Comparison of ENCODE assay signal across 19 cellular contexts in genomic region chr6:63525186-63525878, GRCh38. TPM values are rescaled to one million over a fixed set of nuclear protein-coding genes. Genes with fewer than 3 reads are reported as not detected.
A peak's percentile ranks its signal among the peaks of the same experiment; 100 is the strongest.
DNase-seq lines count a peak whose midpoint lies in the region; ATAC-seq and TF ChIP-seq lines count a peak whose summit lies in the region.
"Had no signal": no experiment of that assay in that cellular context is flagged by ENCODE, and none has a peak within 500 bp of the region (broad histone marks: within the 10 kb centered on the region; RNA-seq: fewer than 3 reads in every experiment).

No MANE protein-coding gene starts in this region.

- no peak for TF ChIP-seq CTCF in progenitor cell of endocrine pancreas (IDR thresholded peaks at IDR 0.05; ENCODE audit: unreplicated experiment)
- no peak for TF ChIP-seq CTCF in CD4-positive, alpha-beta T cell (IDR thresholded peaks at IDR 0.05)

- no peak overlapping the region for H3K4me3 Mint-ChIP-seq in activated CD4-positive, alpha-beta memory T cell treated with anti-CD3 and anti-CD28 coated beads, Interleukin-2, amount 10 ng/mL, durations not matched to agents 7 days and 5 days
- H3K4me3 Mint-ChIP-seq in activated CD4-positive, alpha-beta memory T cell treated with anti-CD3 and anti-CD28 coated beads for 36 hours = no peak overlapping the region
- no peak overlapping the region for H3K4me3 Mint-ChIP-seq in T-helper 17 cell
- no peak overlapping the region for H3K4me3 Mint-ChIP-seq in progenitor cell of endocrine pancreas (ENCODE audit: low read depth)
- no peak overlapping the region for H3K4me3 Mint-ChIP-seq in CD4-positive, alpha-beta T cell
- H3K4me3 Mint-ChIP-seq: activated naive CD4-positive, alpha-beta T cell treated with anti-CD3 and anti-CD28 coated beads for 36 hours; CD4-positive, CD25-positive, alpha-beta regulatory T cell; naive thymus-derived CD4-positive, alpha-beta T cell had no signal

- no peaks in the 10 kb centered on the region for H3K79me1 ChIP-seq in mesenchymal stem cell (replicated peaks; ENCODE audit: low read length, poor library complexity, severe bottlenecking)

- no peak overlapping the region for H3K27ac ChIP-seq in mesenchymal stem cell (ENCODE audit: low read length, poor library complexity, severe bottlenecking)
- H3K27ac ChIP-seq in CD4-positive, alpha-beta T cell (ENCODE audit: low read depth, low read length) = no peak overlapping the region
- H3K27ac ChIP-seq: coronary artery, gastrocnemius medialis had no signal

- H3K9ac ChIP-seq in mesenchymal stem cell (ENCODE audit: low read length) = no peak overlapping the region

- no peaks in the 10 kb centered on the region for H3K36me3 ChIP-seq in mesenchymal stem cell (ENCODE audit: control insufficient read depth in 1 of 2, insufficient read depth in 2 of 2, low read depth in 1 of 2, low read length in 2 of 2)
- H3K36me3 ChIP-seq: gastrocnemius medialis had no signal

- no peak overlapping the region for H2BK15ac ChIP-seq in mesenchymal stem cell (ENCODE audit: low read depth, poor library complexity, severe bottlenecking)

- no peak overlapping the region for H4K8ac ChIP-seq in mesenchymal stem cell (ENCODE audit: low read length)

- H3K9me3 ChIP-seq in T-helper 17 cell (ENCODE audit: control insufficient read depth, low read length, poor library complexity, severe bottlenecking) (no peaks in the 10 kb centered on the region), mesenchymal stem cell (ENCODE audit: control insufficient read depth, low read length) (no peaks in the 10 kb centered on the region)
- H3K9me3 ChIP-seq in CD4-positive, alpha-beta T cell (ENCODE audit: control insufficient read depth, low read length) = no peaks in the 10 kb centered on the region
- H3K9me3 ChIP-seq: gastrocnemius medialis had no signal

- H3K4ac ChIP-seq in mesenchymal stem cell (ENCODE audit: low read depth in 1 of 2, low read length in 2 of 2) = peak overlapping the region; percentile 50 to 51

- peak overlapping the region; percentile 60 for H3K27ac Mint-ChIP-seq in activated CD4-positive, alpha-beta memory T cell treated with anti-CD3 and anti-CD28 coated beads, Interleukin-2, amount 10 ng/mL, durations not matched to agents 7 days and 5 days
- H3K27ac Mint-ChIP-seq in activated CD4-positive, alpha-beta memory T cell treated with anti-CD3 and anti-CD28 coated beads for 36 hours = no peak overlapping the region
- H3K27ac Mint-ChIP-seq in T-helper 17 cell = no peak overlapping the region
- H3K27ac Mint-ChIP-seq in progenitor cell of endocrine pancreas = no peak overlapping the region
- H3K27ac Mint-ChIP-seq in CD4-positive, alpha-beta T cell = no peak overlapping the region
- H3K27ac Mint-ChIP-seq: activated naive CD4-positive, alpha-beta T cell treated with anti-CD3 and anti-CD28 coated beads for 36 hours; naive thymus-derived CD4-positive, alpha-beta T cell had no signal

- no peak overlapping the region for H3K23ac ChIP-seq in mesenchymal stem cell (ENCODE audit: low read length in 2 of 2)

- CTCF ChIA-PET in activated CD4-positive, alpha-beta memory T cell treated with anti-CD3 and anti-CD28 coated beads, Interleukin-2, amount 10 ng/mL, durations not matched to agents 7 days and 5 days (lab: Charles Lee) = interaction anchor here (1.3 kb wide), 1 partner anchor 48 kb away, joined by 3 read pairs; no protein-coding TSS in a partner anchor
- CTCF ChIA-PET in activated CD4-positive, alpha-beta memory T cell treated with anti-CD3 and anti-CD28 coated beads for 36 hours (lab: Charles Lee) = no interaction called here
- CTCF ChIA-PET in CD4-positive, alpha-beta T cell (lab: Charles Lee) = interaction anchor here (1.8 kb wide), 1 partner anchor 8 kb away, joined by 3 read pairs; no protein-coding TSS in a partner anchor

- H2BK5ac ChIP-seq in mesenchymal stem cell (ENCODE audit: low read depth, low read length, poor library complexity, severe bottlenecking) = no peak overlapping the region

- H4K91ac ChIP-seq in mesenchymal stem cell (ENCODE audit: low read length) = peak overlapping the region; percentile 43

- peak; percentile 28 for DNase-seq in activated CD4-positive, alpha-beta memory T cell treated with anti-CD3 and anti-CD28 coated beads, Interleukin-2, amount 10 ng/mL, durations not matched to agents 7 days and 5 days
- no peak for DNase-seq in activated CD4-positive, alpha-beta memory T cell treated with anti-CD3 and anti-CD28 coated beads for 36 hours
- DNase-seq in T-helper 17 cell = no peak
- DNase-seq in mesenchymal stem cell = no peak
- no peak for DNase-seq in progenitor cell of endocrine pancreas (ENCODE audit: low spot score, unreplicated experiment)
- DNase-seq in CD4-positive, alpha-beta T cell = no peak
- DNase-seq in mucosa of gallbladder (ENCODE audit: low spot score) = no peak
- DNase-seq: activated CD8-positive, alpha-beta memory T cell treated with anti-CD3 and anti-CD28 coated beads, Interleukin-2, amount 50 U/mL, for 48 hours; activated naive CD4-positive, alpha-beta T cell treated with anti-CD3 and anti-CD28 coated beads for 36 hours; CD4-positive, CD25-positive, alpha-beta regulatory T cell; EL; gastrocnemius medialis; Kasumi-1; naive thymus-derived CD4-positive, alpha-beta T cell; NCI-H1417; stimulated activated CD4-positive, alpha-beta T cell treated with anti-CD3 and anti-CD28 coated beads, Interleukin-12 subunit alpha, Interleukin-12 subunit beta, amount 100 ng/mL, for 4 hours; stimulated activated naive CD4-positive, alpha-beta T cell treated with Interleukin-2 at 50 U/mL for 16 hours had no signal

- peaks cover 8% of the 10 kb centered on the region for H3K9me3 Mint-ChIP-seq in activated CD4-positive, alpha-beta memory T cell treated with anti-CD3 and anti-CD28 coated beads, Interleukin-2, amount 10 ng/mL, durations not matched to agents 7 days and 5 days
- H3K9me3 Mint-ChIP-seq in activated CD4-positive, alpha-beta memory T cell treated with anti-CD3 and anti-CD28 coated beads for 36 hours = no peaks in the 10 kb centered on the region
- no peaks in the 10 kb centered on the region for H3K9me3 Mint-ChIP-seq in progenitor cell of endocrine pancreas (ENCODE audit: low read depth)
- H3K9me3 Mint-ChIP-seq in CD4-positive, alpha-beta T cell = no peaks in the 10 kb centered on the region
- H3K9me3 Mint-ChIP-seq: activated naive CD4-positive, alpha-beta T cell treated with anti-CD3 and anti-CD28 coated beads for 36 hours; naive thymus-derived CD4-positive, alpha-beta T cell had no signal

- peaks cover 7% of the 10 kb centered on the region for H3K36me3 Mint-ChIP-seq in activated CD4-positive, alpha-beta memory T cell treated with anti-CD3 and anti-CD28 coated beads, Interleukin-2, amount 10 ng/mL, durations not matched to agents 7 days and 5 days (ENCODE audit: low read depth)
- no peaks in the 10 kb centered on the region for H3K36me3 Mint-ChIP-seq in activated CD4-positive, alpha-beta memory T cell treated with anti-CD3 and anti-CD28 coated beads for 36 hours
- no peaks in the 10 kb centered on the region for H3K36me3 Mint-ChIP-seq in T-helper 17 cell (ENCODE audit: low read depth)
- H3K36me3 Mint-ChIP-seq in progenitor cell of endocrine pancreas (ENCODE audit: insufficient read depth) = no peaks in the 10 kb centered on the region
- H3K36me3 Mint-ChIP-seq in CD4-positive, alpha-beta T cell (ENCODE audit: low read depth) = no peaks in the 10 kb centered on the region
- H3K36me3 Mint-ChIP-seq: CD4-positive, CD25-positive, alpha-beta regulatory T cell had no signal

- no peaks in the 10 kb centered on the region for H3K27me3 ChIP-seq in mesenchymal stem cell (ENCODE audit: control insufficient read depth in 1 of 2, insufficient read depth in 1 of 2, low read length in 2 of 2)
- H3K27me3 ChIP-seq in CD4-positive, alpha-beta T cell (ENCODE audit: control insufficient read depth, insufficient read depth, low read length) = no peaks in the 10 kb centered on the region
- H3K27me3 ChIP-seq: gastrocnemius medialis had no signal

- peak overlapping the region; percentile 8 to 37 for H3K18ac ChIP-seq in mesenchymal stem cell (ENCODE audit: low read depth in 1 of 2, low read length in 2 of 2)

- H2BK12ac ChIP-seq in mesenchymal stem cell (ENCODE audit: low read length in 2 of 2) = peak overlapping the region; percentile 77 to 79

- POLR2A ChIA-PET in activated CD4-positive, alpha-beta memory T cell treated with anti-CD3 and anti-CD28 coated beads, Interleukin-2, amount 10 ng/mL, durations not matched to agents 7 days and 5 days (lab: Charles Lee) = interaction anchor here (1.6 to 1.7 kb wide), 2 partner anchors 48 to 49 kb away, joined by 4 to 5 read pairs; no protein-coding TSS in a partner anchor
- POLR2A ChIA-PET in activated CD4-positive, alpha-beta memory T cell treated with anti-CD3 and anti-CD28 coated beads for 36 hours (lab: Charles Lee) = no interaction called here
- POLR2A ChIA-PET in CD4-positive, alpha-beta T cell (lab: Charles Lee) = no interaction called here

- H3K14ac ChIP-seq in mesenchymal stem cell (ENCODE audit: low read length in 2 of 2) = no peak overlapping the region

- 80% methylated on average over 7 of the region's 7 CpGs for WGBS in mesenchymal stem cell

- H3K4me1 ChIP-seq in mesenchymal stem cell (ENCODE audit: control insufficient read depth, insufficient read depth, low read depth, low read length) = peaks cover 7% of the 10 kb centered on the region

- ATAC-seq in GM21529 (IDR thresholded peaks at IDR 0.05; ENCODE audit: unreplicated experiment) (peak; percentile 51), T-helper 17 cell (peak; percentile 68)
- no peak for ATAC-seq in CD4-positive, alpha-beta T cell (ENCODE audit: poor library complexity)
- ATAC-seq: gastrocnemius medialis; naive thymus-derived CD4-positive, alpha-beta T cell had no signal

- H3K4me1 Mint-ChIP-seq in activated CD4-positive, alpha-beta memory T cell treated with anti-CD3 and anti-CD28 coated beads, Interleukin-2, amount 10 ng/mL, durations not matched to agents 7 days and 5 days = peaks cover 45% of the 10 kb centered on the region
- peaks cover 13% of the 10 kb centered on the region for H3K4me1 Mint-ChIP-seq in activated CD4-positive, alpha-beta memory T cell treated with anti-CD3 and anti-CD28 coated beads for 36 hours (ENCODE audit: low read depth)
- H3K4me1 Mint-ChIP-seq in T-helper 17 cell (peaks cover 24% of the 10 kb centered on the region), progenitor cell of endocrine pancreas (ENCODE audit: low read depth) (peaks cover 19% of the 10 kb centered on the region)
- peaks cover 8% of the 10 kb centered on the region for H3K4me1 Mint-ChIP-seq in CD4-positive, alpha-beta T cell (ENCODE audit: low read depth)

- no peak overlapping the region for H2BK120ac ChIP-seq in mesenchymal stem cell (ENCODE audit: low read depth, low read length)

- H2AFZ ChIP-seq in mesenchymal stem cell (ENCODE audit: low read depth, low read length) = no peak overlapping the region

- peaks cover 3% of the 10 kb centered on the region for H3K27me3 Mint-ChIP-seq in activated CD4-positive, alpha-beta memory T cell treated with anti-CD3 and anti-CD28 coated beads, Interleukin-2, amount 10 ng/mL, durations not matched to agents 7 days and 5 days
- peaks cover 1% of the 10 kb centered on the region for H3K27me3 Mint-ChIP-seq in activated CD4-positive, alpha-beta memory T cell treated with anti-CD3 and anti-CD28 coated beads for 36 hours
- H3K27me3 Mint-ChIP-seq in T-helper 17 cell (no peaks in the 10 kb centered on the region), progenitor cell of endocrine pancreas (no peaks in the 10 kb centered on the region)
- no peaks in the 10 kb centered on the region for H3K27me3 Mint-ChIP-seq in CD4-positive, alpha-beta T cell
- H3K27me3 Mint-ChIP-seq: CD4-positive, CD25-positive, alpha-beta regulatory T cell had no signal

- no peak overlapping the region for H3K4me2 ChIP-seq in mesenchymal stem cell (ENCODE audit: low read length, poor library complexity, severe bottlenecking)

- intact Hi-C loops in activated CD4-positive, alpha-beta memory T cell treated with anti-CD3 and anti-CD28 coated beads for 36 hours (cut with micrococcal nuclease) = no loop called here
- intact Hi-C loops in CD4-positive, alpha-beta T cell (cut with DNase I, micrococcal nuclease) = no loop called here

- peak overlapping the region; percentile 4 for H2AK5ac ChIP-seq in mesenchymal stem cell (ENCODE audit: low read length, severe bottlenecking)

- no peak overlapping the region for H3K4me3 ChIP-seq in mesenchymal stem cell (ENCODE audit: insufficient read depth in 1 of 2, low read depth in 1 of 2, low read length in 2 of 2)
- H3K4me3 ChIP-seq: coronary artery, gastrocnemius medialis had no signal

RNA-seq across cellular contexts. Expression of gene PTP4A1, which starts 46.9 kb away (rescaled TPM):
- 10 to 100 TPM; 62.7 to 63.7 TPM for total RNA-seq in activated CD4-positive, alpha-beta memory T cell treated with anti-CD3 and anti-CD28 coated beads, Interleukin-2, amount 10 ng/mL, durations not matched to agents 7 days and 5 days
- 10 to 100 TPM; 45.1 to 49.3 TPM for total RNA-seq in activated CD4-positive, alpha-beta memory T cell treated with anti-CD3 and anti-CD28 coated beads for 36 hours
- 100 to 1,000 TPM; 112 to 129 TPM for total RNA-seq in T-helper 17 cell
- 80.4 TPM for polyA plus RNA-seq in mesenchymal stem cell (2013, experiment 1 of 2)
- polyA plus RNA-seq in mesenchymal stem cell (2013, experiment 2 of 2) = 82.9 TPM
- total RNA-seq in progenitor cell of endocrine pancreas = 91.3 and 95.3 TPM in 2 replicates
- 100 to 1,000 TPM; 254 to 258 TPM for total RNA-seq in CD4-positive, alpha-beta T cell
- 64.5 TPM for total RNA-seq in mucosa of gallbladder
